34 cellular contexts compared by ENCODE assay signal in genomic region chr6:166101819-166102419, GRCh38.
DNase-seq lines count a peak whose midpoint lies in the region; ATAC-seq, FAIRE-seq and TF ChIP-seq lines count a peak whose summit lies in the region.
"Had no signal": no experiment of that assay in that cellular context is flagged by ENCODE, and none has a peak within 500 bp of the region (broad histone marks: within the 10 kb centered on the region; RNA-seq: fewer than 3 reads in every experiment).

No MANE protein-coding gene starts in this region.

- intact Hi-C loops in K562 (cut with micrococcal nuclease) (loop anchor here (10.0 kb wide), 1 partner anchor 657 kb away; no protein-coding TSS in a partner anchor), adrenal gland (cut with DNase I) (loop anchor here in 1 of 2 donors (5.0 kb wide), 1 partner anchor 215 kb away; no protein-coding TSS in a partner anchor), esophagus muscularis mucosa (cut with DNase I) (loop anchor here (10.0 kb wide), 1 partner anchor 377 kb away; no protein-coding TSS in a partner anchor)

- TF ChIP-seq EP300 in K562 (IDR thresholded peaks at IDR 0.05; ENCODE audit: low read length) (no peak), esophagus muscularis mucosa (IDR thresholded peaks at IDR 0.05) (no peak)

- POLR2A ChIA-PET in HEK293 (lab: Yijun Ruan, JAX): no interaction called here
- POLR2A ChIA-PET in K562 (lab: Yijun Ruan, JAX): no interaction called here

- H2AFZ ChIP-seq in K562 (ENCODE audit: low read depth, low read length): no peak overlapping the region

- ATAC-seq in K562: no peak
- ATAC-seq: A549; CD8-positive, alpha-beta T cell had no signal

- H3K4me1 ChIP-seq in HEK293 (ENCODE audit: control insufficient read depth, insufficient read depth, low read length): no peaks in the 10 kb centered on the region
- H3K4me1 ChIP-seq in K562 (replicated peaks in 1 of 2; ENCODE audit: control insufficient read depth in 2 of 2, insufficient read depth in 2 of 2, low read length in 2 of 2): 0 out of 5 replicates have a peak, but pooled peaks cover 0 to 2% of the 10 kb centered on the region in 2 experiments
- no peaks in the 10 kb centered on the region for H3K4me1 ChIP-seq in adrenal gland (replicated peaks in 1 of 2)
- H3K4me1 ChIP-seq in esophagus muscularis mucosa: peaks cover 0 to 18% (median 4%) of the 10 kb centered on the region in 4 donors
- H3K4me1 ChIP-seq: BE2C; BLaER1; BLaER1 treated with 17β-estradiol and CSF1 and Interleukin-3, amounts not matched to agents 10 nM and 100 nM; Caco-2 had no signal

- H3K9ac ChIP-seq in K562 (ENCODE audit: insufficient read depth in 1 of 2, low read depth in 2 of 2, low read length in 2 of 2): no peak overlapping the region
- H3K9ac ChIP-seq: BLaER1; BLaER1 treated with 17β-estradiol and CSF1 and Interleukin-3, amounts not matched to agents 10 nM and 100 nM had no signal

- no peaks in the 10 kb centered on the region; a peak in 1 of 5 replicates for H3K27me3 ChIP-seq in K562 (ENCODE audit: control insufficient read depth in 2 of 2, insufficient read depth in 2 of 2, low read length in 2 of 2)
- H3K27me3 ChIP-seq in bronchial epithelial cell (ENCODE audit: control insufficient read depth, insufficient read depth, low read length): no peaks in the 10 kb centered on the region
- H3K27me3 ChIP-seq in adrenal gland: no peaks in the 10 kb centered on the region
- H3K27me3 ChIP-seq in esophagus muscularis mucosa: no peaks in the 10 kb centered on the region
- H3K27me3 ChIP-seq: BE2C; BLaER1; BLaER1 treated with 17β-estradiol and CSF1 and Interleukin-3, amounts not matched to agents 10 nM and 100 nM had no signal

- H3K9me3 ChIP-seq in HEK293 (ENCODE audit: control insufficient read depth, insufficient read depth, low read depth, low read length) (no peaks in the 10 kb centered on the region), K562 (replicated peaks; ENCODE audit: control insufficient read depth, insufficient read depth, low read depth, low read length) (no peaks in the 10 kb centered on the region), adrenal gland (replicated peaks in 1 of 3) (peaks cover 0 to 3% (median 0%) of the 10 kb centered on the region in 3 donors), esophagus muscularis mucosa (peaks cover 0 to 11% (median 6%) of the 10 kb centered on the region in 4 donors)
- H3K9me3 ChIP-seq: BE2C, Caco-2 had no signal

- in situ Hi-C loops in K562 (cut with MboI): loop anchor here (5.0 kb wide), 1 partner anchor 205 kb away; no protein-coding TSS in a partner anchor

- H3K79me2 ChIP-seq in K562 (ENCODE audit: control insufficient read depth, insufficient read depth, low read length): no peaks in the 10 kb centered on the region

- TF ChIP-seq RAD21 in K562 (CRISPR knock-in tag; conservative IDR thresholded peaks at IDR 0.05 in 1 of 2, IDR thresholded peaks at IDR 0.05 in 1 of 2): no peak

- no peaks in the 10 kb centered on the region for H3K9me1 ChIP-seq in K562 (ENCODE audit: control insufficient read depth, insufficient read depth, low read length)

- H3K4me3 ChIP-seq in HEK293 (ENCODE audit: low read depth, low read length): no peak overlapping the region
- H3K4me3 ChIP-seq in K562: no peak overlapping the region
- no peak overlapping the region for H3K4me3 ChIP-seq in bronchial epithelial cell (ENCODE audit: low read depth, low read length)
- H3K4me3 ChIP-seq in adrenal gland: no peak overlapping the region
- no peak overlapping the region for H3K4me3 ChIP-seq in esophagus muscularis mucosa
- H3K4me3 ChIP-seq: A549, BLaER1 had no signal

- CTCF ChIA-PET in HEK293 (lab: Yijun Ruan, JAX) (interaction anchor here (0.9 to 14.4 kb wide), 4 partner anchors 10 to 218 kb away, joined by 3 to 267 read pairs (median 56); no protein-coding TSS in a partner anchor), K562 (lab: Yijun Ruan, JAX; ENCODE audit: low intra/inter-chr PET ratio) (no interaction called here)

- no peak for FAIRE-seq in K562 (lab: Jason Lieb, UNC)
- peak; percentile 36 for FAIRE-seq in bronchial epithelial cell (lab: Jason Lieb, UNC)
- FAIRE-seq: A204.1, A549, D721Med had no signal

- H3K4me2 ChIP-seq in K562 (ENCODE audit: insufficient read depth, low read length): no peak overlapping the region
- H3K4me2 ChIP-seq: A549; BLaER1; BLaER1 treated with 17β-estradiol and CSF1 and Interleukin-3, amounts not matched to agents 10 nM and 100 nM had no signal

- no peak for TF ChIP-seq POLR2A in K562 (conservative IDR thresholded peaks at IDR 0.05)
- TF ChIP-seq POLR2A in adrenal gland (IDR thresholded peaks at IDR 0.05): no peak
- no peak for TF ChIP-seq POLR2A in esophagus muscularis mucosa (IDR thresholded peaks at IDR 0.05; ENCODE audit: low read depth)

- H3K27ac ChIP-seq in HEK293 (ENCODE audit: extremely low read depth, low read depth, low read length) (no peak overlapping the region), K562 (ENCODE audit: extremely low read depth, low read depth, low read length) (no peak overlapping the region), adrenal gland (no peak overlapping the region), esophagus muscularis mucosa (replicated peaks in 1 of 4) (no peak overlapping the region)
- H3K27ac ChIP-seq: 22Rv1; A549; BLaER1; BLaER1 treated with 17β-estradiol and CSF1 and Interleukin-3, amounts not matched to agents 10 nM and 100 nM; C4-2B had no signal

- TF ChIP-seq CTCF in HEK293 (tag by site-specific recombination; IDR thresholded peaks at IDR 0.05): no peak
- no peak for TF ChIP-seq CTCF in K562 (IDR thresholded peaks at IDR 0.05 in 2 of 3, conservative IDR thresholded peaks at IDR 0.05 in 1 of 3; ENCODE audit: insufficient read depth in 2 of 3, low read depth in 1 of 3, low read length in 3 of 3)
- TF ChIP-seq CTCF in bronchial epithelial cell (IDR thresholded peaks at IDR 0.05; ENCODE audit: insufficient read depth, low read length, severe bottlenecking): no peak
- TF ChIP-seq CTCF in adrenal gland (IDR thresholded peaks at IDR 0.05): no peak
- TF ChIP-seq CTCF in esophagus muscularis mucosa (IDR thresholded peaks at IDR 0.05): no peak

- 0 out of 2 replicates have a peak, but pooled peaks cover 3% of the 10 kb centered on the region for H4K20me1 ChIP-seq in K562 (replicated peaks; ENCODE audit: control insufficient read depth, insufficient read depth, low read length)
- H4K20me1 ChIP-seq: BLaER1; BLaER1 treated with 17β-estradiol and CSF1 and Interleukin-3, amounts not matched to agents 10 nM and 100 nM had no signal

- no peaks in the 10 kb centered on the region for H3K36me3 ChIP-seq in HEK293 (ENCODE audit: control insufficient read depth in 2 of 2, insufficient read depth in 1 of 2, low read length in 2 of 2)
- no peaks in the 10 kb centered on the region for H3K36me3 ChIP-seq in K562 (ENCODE audit: control insufficient read depth, insufficient read depth, low read length)
- H3K36me3 ChIP-seq in bronchial epithelial cell (ENCODE audit: control insufficient read depth, insufficient read depth, low read length): no peaks in the 10 kb centered on the region
- no peaks in the 10 kb centered on the region for H3K36me3 ChIP-seq in adrenal gland (replicated peaks in 1 of 2)
- H3K36me3 ChIP-seq in esophagus muscularis mucosa: no peaks in the 10 kb centered on the region
- H3K36me3 ChIP-seq: BE2C, BLaER1 had no signal

- no TSS peak for BruUV-seq in K562 (replicated peaks; lab: Mats Ljungman, UMichigan)

- peak; percentile 3 for DNase-seq in DMS53 (lab: John Stamatoyannopoulos, UW)
- no peak for DNase-seq in DMS53 treated with DMSO at 0.1 percent for 48 hours (lab: John Stamatoyannopoulos, UW; ENCODE audit: unreplicated experiment)
- no peak for DNase-seq in K562 (ENCODE audit: extremely low read depth in 1 of 4, low spot score in 3 of 4)
- no peak for DNase-seq in bronchial epithelial cell (ENCODE audit: low read depth)
- DNase-seq in adrenal gland: no peak
- DNase-seq in NCI-H2081 treated with DMSO at 0.1 percent for 48 hours (lab: John Stamatoyannopoulos, UW): no peak
- DNase-seq in esophagus muscularis mucosa (ENCODE audit: extremely low spot score): no peak
- DNase-seq: 8988T; ACHN; AML-193; BE2C; C1 segment of cervical spinal cord; Caco-2; Calu3; CD4-positive, alpha-beta memory T cell; CD4-positive, alpha-beta T cell; CD4-positive, CD25-positive, alpha-beta regulatory T cell; CD8-positive, alpha-beta memory T cell; CD8-positive, alpha-beta T cell; COR-L47; DMS 273 treated with DMSO at 0.1 percent for 48 hours; DMS153; DMS79; DMS79 treated with DMSO at 0.1 percent for 48 hours; DND-41; EL had no signal

TF ChIP-seq in HEK293, 187 proteins besides CTCF, POLR2A, EP300 and RAD21:
- TF ChIP-seq ZNF585B (tag by site-specific recombination; IDR thresholded peaks at IDR 0.05): peak; percentile 69
- TF ChIP-seq ZFP37 (tag by site-specific recombination; IDR thresholded peaks at IDR 0.05): no peak
- peak; percentile 91; the same call in 1 of the 2 replicates for TF ChIP-seq TRIM28 (IDR thresholded peaks at IDR 0.05; ENCODE audit: borderline replicate concordance, low read length)
- TF ChIP-seq SETDB1 (IDR thresholded peaks at IDR 0.05; ENCODE audit: insufficient read length, low read length): peak; percentile 97
TF ChIP-seq in HEK293: peak in this region for 3.

TF ChIP-seq in K562, 482 proteins besides CTCF, POLR2A, EP300 and RAD21:
- TF ChIP-seq SP1 (CRISPR knock-in tag; IDR thresholded peaks at IDR 0.05): no peak
- peak; percentile 49; the same call in 1 of the 2 replicates for TF ChIP-seq CBX5 (IDR thresholded peaks at IDR 0.05; ENCODE audit: borderline replicate concordance, low read depth)
- 0 out of 3 replicates have a peak, but pooled peaks of 1 of the 2 experiments have one; percentile 20 for TF ChIP-seq CBX3 (IDR thresholded peaks at IDR 0.05; ENCODE audit: borderline replicate concordance in 1 of 2, low read length in 2 of 2)
TF ChIP-seq in K562: peak in this region for 2.
